Comparison of ENCODE assay signal across 10 cellular contexts in genomic region chr22:20428496-20429253, GRCh38. TPM values are rescaled to one million over a fixed set of nuclear protein-coding genes. Genes with fewer than 3 reads are reported as not detected.
A peak's percentile ranks its signal among the peaks of the same experiment; 100 is the strongest.
DNase-seq lines count a peak whose midpoint lies in the region; ATAC-seq lines count a peak whose summit lies in the region.
"Had no signal": no experiment of that assay in that cellular context is flagged by ENCODE, and none has a peak within 500 bp of the region (broad histone marks: within the 10 kb centered on the region; RNA-seq: fewer than 3 reads in every experiment).

No MANE protein-coding gene starts in this region.

- WGBS in aorta, 2 donors = 89 to 92% methylated on average over 23 of the region's 23 CpGs

- no peak for ATAC-seq in stimulated activated naive CD8-positive, alpha-beta T cell treated with anti-CD3 and anti-CD28 coated beads, Interleukin-15, Interleukin-2, amounts not matched to agents 100 U/mL and 50 U/mL, for 24 hours
- ATAC-seq in aorta (ENCODE audit: low FRiP score) (no peak), HG03139 (IDR thresholded peaks at IDR 0.05; ENCODE audit: unreplicated experiment) (no peak), GM21360 (IDR thresholded peaks at IDR 0.05; ENCODE audit: unreplicated experiment) (no peak)

- H3K9me3 ChIP-seq in mucosa of rectum (ENCODE audit: control insufficient read depth in 2 of 2, low read length in 2 of 2) (no peaks in the 10 kb centered on the region), aorta (ENCODE audit: control insufficient read depth, low read length) (no peaks in the 10 kb centered on the region)
- H3K9me3 ChIP-seq: thyroid gland had no signal

- no peak overlapping the region for H3K9ac ChIP-seq in mucosa of rectum (ENCODE audit: low read depth in 1 of 2, low read length in 2 of 2)

- peak overlapping the region; percentile 73 for H3K4me3 Mint-ChIP-seq in stimulated activated naive CD8-positive, alpha-beta T cell treated with anti-CD3 and anti-CD28 coated beads, Interleukin-15, Interleukin-2, amounts not matched to agents 100 ng/mL and 50 ng/mL, for 24 hours
- peak overlapping the region; percentile 67 for H3K4me3 Mint-ChIP-seq in activated T-helper 1 cell treated with anti-CD3 and anti-CD28 coated beads, Interleukin-12 subunit alpha, Interleukin-12 subunit beta, Interleukin-2, Interleukin-4 antibody, amounts not matched to agents 30 ng/mL and 10 ng/mL and 1 ng/mL, durations not matched to agents 14 hours and 24 hours and 36 hours

- H3K4me1 ChIP-seq in mucosa of rectum (ENCODE audit: control insufficient read depth in 2 of 2, insufficient read depth in 2 of 2, low read length in 2 of 2) = peaks cover 20 to 25% of the 10 kb centered on the region in 2 donors
- H3K4me1 ChIP-seq in aorta (ENCODE audit: control insufficient read depth in 1 of 2, insufficient read depth in 2 of 2, low read length in 2 of 2) = no peaks in the 10 kb centered on the region

- peaks cover 23% of the 10 kb centered on the region for H3K4me1 Mint-ChIP-seq in stimulated activated naive CD8-positive, alpha-beta T cell treated with anti-CD3 and anti-CD28 coated beads, Interleukin-15, Interleukin-2, amounts not matched to agents 100 ng/mL and 50 ng/mL, for 24 hours (ENCODE audit: low read depth)
- H3K4me1 Mint-ChIP-seq in activated T-helper 1 cell treated with anti-CD3 and anti-CD28 coated beads, Interleukin-12 subunit alpha, Interleukin-12 subunit beta, Interleukin-2, Interleukin-4 antibody, amounts not matched to agents 30 ng/mL and 10 ng/mL and 1 ng/mL, durations not matched to agents 14 hours and 24 hours and 36 hours (ENCODE audit: low read depth) = peaks cover 6% of the 10 kb centered on the region

- H3K27me3 ChIP-seq in mucosa of rectum (ENCODE audit: control insufficient read depth in 2 of 2, insufficient read depth in 2 of 2, low read length in 2 of 2) (peaks cover 38 to 52% of the 10 kb centered on the region in 2 donors), aorta (ENCODE audit: control insufficient read depth in 1 of 2, insufficient read depth in 2 of 2, low read length in 1 of 2) (no peaks in the 10 kb centered on the region)
- H3K27me3 ChIP-seq: thyroid gland had no signal

- no peak overlapping the region for H3K27ac Mint-ChIP-seq in stimulated activated naive CD8-positive, alpha-beta T cell treated with anti-CD3 and anti-CD28 coated beads, Interleukin-15, Interleukin-2, amounts not matched to agents 100 ng/mL and 50 ng/mL, for 24 hours
- H3K27ac Mint-ChIP-seq in activated T-helper 1 cell treated with anti-CD3 and anti-CD28 coated beads, Interleukin-12 subunit alpha, Interleukin-12 subunit beta, Interleukin-2, Interleukin-4 antibody, amounts not matched to agents 30 ng/mL and 10 ng/mL and 1 ng/mL, durations not matched to agents 14 hours and 24 hours and 36 hours = no peak overlapping the region

- H3K36me3 ChIP-seq in mucosa of rectum (ENCODE audit: control insufficient read depth in 2 of 2, insufficient read depth in 2 of 2, low read length in 2 of 2) = no peaks in the 10 kb centered on the region
- H3K36me3 ChIP-seq in aorta (ENCODE audit: control insufficient read depth in 1 of 2, insufficient read depth in 2 of 2, low read length in 1 of 2) = peaks cover 0 to 2% of the 10 kb centered on the region in 2 donors
- H3K36me3 ChIP-seq: thyroid gland had no signal

- H3K27me3 Mint-ChIP-seq in stimulated activated naive CD8-positive, alpha-beta T cell treated with anti-CD3 and anti-CD28 coated beads, Interleukin-15, Interleukin-2, amounts not matched to agents 100 ng/mL and 50 ng/mL, for 24 hours = peaks cover 50% of the 10 kb centered on the region
- H3K27me3 Mint-ChIP-seq in activated T-helper 1 cell treated with anti-CD3 and anti-CD28 coated beads, Interleukin-12 subunit alpha, Interleukin-12 subunit beta, Interleukin-2, Interleukin-4 antibody, amounts not matched to agents 30 ng/mL and 10 ng/mL and 1 ng/mL, durations not matched to agents 14 hours and 24 hours and 36 hours (ENCODE audit: insufficient read depth) = peaks cover 44% of the 10 kb centered on the region

- H3K36me3 Mint-ChIP-seq in stimulated activated naive CD8-positive, alpha-beta T cell treated with anti-CD3 and anti-CD28 coated beads, Interleukin-15, Interleukin-2, amounts not matched to agents 100 ng/mL and 50 ng/mL, for 24 hours (ENCODE audit: low read depth) = no peaks in the 10 kb centered on the region
- peaks cover 1% of the 10 kb centered on the region for H3K36me3 Mint-ChIP-seq in activated T-helper 1 cell treated with anti-CD3 and anti-CD28 coated beads, Interleukin-12 subunit alpha, Interleukin-12 subunit beta, Interleukin-2, Interleukin-4 antibody, amounts not matched to agents 30 ng/mL and 10 ng/mL and 1 ng/mL, durations not matched to agents 14 hours and 24 hours and 36 hours (ENCODE audit: low read depth)

- no peak for DNase-seq in stimulated activated naive CD8-positive, alpha-beta T cell treated with anti-CD3 and anti-CD28 coated beads, Interleukin-15, Interleukin-2, amounts not matched to agents 100 U/mL and 50 U/mL, for 24 hours
- no peak for DNase-seq in activated T-helper 1 cell treated with anti-CD3 and anti-CD28 coated beads, Interleukin-12 subunit alpha, Interleukin-12 subunit beta, Interleukin-2, Interleukin-4 antibody, amounts not matched to agents 30 ng/mL and 10 ng/mL and 1 ng/mL, durations not matched to agents 14 hours and 24 hours and 36 hours (ENCODE audit: low spot score)
- DNase-seq in aorta (peak; percentile 45 to 66), germinal center (ENCODE audit: low spot score) (no peak)
- DNase-seq: NCI-H1694 had no signal

- H3K4me3 ChIP-seq in mucosa of rectum (ENCODE audit: low read length in 2 of 2) (peak overlapping the region; percentile 51 to 60), aorta (ENCODE audit: low read length in 2 of 2) (no peak overlapping the region)
- H3K4me3 ChIP-seq: thyroid gland had no signal

- intact Hi-C loops in activated T-helper 1 cell treated with anti-CD3 and anti-CD28 coated beads, Interleukin-12 subunit alpha, Interleukin-12 subunit beta, Interleukin-2, Interleukin-4 antibody, amounts not matched to agents 30 ng/mL and 10 ng/mL and 1 ng/mL, durations not matched to agents 14 hours and 24 hours and 36 hours (cut with micrococcal nuclease) = loop anchor here (1.0 to 2.0 kb wide), 4 partner anchors 9 to 79 kb away; partner anchors contain the start of genes MED15 and SCARF2
- intact Hi-C loops in aorta (cut with DNase I) = no loop called here

- H3K9me3 Mint-ChIP-seq in stimulated activated naive CD8-positive, alpha-beta T cell treated with anti-CD3 and anti-CD28 coated beads, Interleukin-15, Interleukin-2, amounts not matched to agents 100 ng/mL and 50 ng/mL, for 24 hours = no peaks in the 10 kb centered on the region
- H3K9me3 Mint-ChIP-seq in activated T-helper 1 cell treated with anti-CD3 and anti-CD28 coated beads, Interleukin-12 subunit alpha, Interleukin-12 subunit beta, Interleukin-2, Interleukin-4 antibody, amounts not matched to agents 30 ng/mL and 10 ng/mL and 1 ng/mL, durations not matched to agents 14 hours and 24 hours and 36 hours = no peaks in the 10 kb centered on the region

- H3K27ac ChIP-seq in mucosa of rectum (ENCODE audit: low read depth in 2 of 2, low read length in 2 of 2) (no peak overlapping the region), aorta (ENCODE audit: low read depth in 1 of 2, low read length in 2 of 2) (no peak overlapping the region)
- H3K27ac ChIP-seq: thyroid gland had no signal

RNA-seq across cellular contexts. Expression of gene SCARF2, which starts 8.9 kb away (rescaled TPM):
- 0.24 and 0.41 TPM in 2 replicates for total RNA-seq in activated T-helper 1 cell treated with anti-CD3 and anti-CD28 coated beads, Interleukin-12 subunit alpha, Interleukin-12 subunit beta, Interleukin-2, Interleukin-4 antibody, amounts not matched to agents 30 ng/mL and 10 ng/mL and 1 ng/mL, durations not matched to agents 14 hours and 24 hours and 36 hours
- 10 to 100 TPM; 34.3 to 35.4 TPM for total RNA-seq in aorta
- 10 to 100 TPM in 1 of 2 donors, 1 to 10 TPM in 1; 8.5 to 21.4 TPM for polyA plus RNA-seq in aorta

RNA-seq across cellular contexts. Expression of gene ZNF74, which starts 34.7 kb away (rescaled TPM):
- 14.3 and 15.2 TPM in 2 replicates for total RNA-seq in activated T-helper 1 cell treated with anti-CD3 and anti-CD28 coated beads, Interleukin-12 subunit alpha, Interleukin-12 subunit beta, Interleukin-2, Interleukin-4 antibody, amounts not matched to agents 30 ng/mL and 10 ng/mL and 1 ng/mL, durations not matched to agents 14 hours and 24 hours and 36 hours
- total RNA-seq in aorta = 10 to 100 TPM in 1 of 2 donors, 1 to 10 TPM in 1; 3.8 to 10.3 TPM
- 1 to 10 TPM; 2.9 to 4.6 TPM for polyA plus RNA-seq in aorta

Comparison
In these comparisons a context has a peak if more than half of its experiments do, and no peak if none do; other contexts are left out.
1. DNase-seq: peak in aorta (2 of 2); none in stimulated activated naive CD8-positive, alpha-beta T cell treated with anti-CD3 and anti-CD28 coated beads, Interleukin-15, Interleukin-2, amounts not matched to agents 100 U/mL and 50 U/mL, for 24 hours (single experiment), activated T-helper 1 cell treated with anti-CD3 and anti-CD28 coated beads, Interleukin-12 subunit alpha, Interleukin-12 subunit beta, Interleukin-2, Interleukin-4 antibody, amounts not matched to agents 30 ng/mL and 10 ng/mL and 1 ng/mL, durations not matched to agents 14 hours and 24 hours and 36 hours (single experiment) and germinal center (single experiment).
2. H3K4me3 ChIP-seq: peak in mucosa of rectum (2 of 2); none in aorta (0 of 2).
3. RNA of gene SCARF2, which starts 8.9 kb away (total RNA-seq): 34.3 to 35.4 TPM in aorta; 0.24 to 0.41 TPM in activated T-helper 1 cell treated with anti-CD3 and anti-CD28 coated beads, Interleukin-12 subunit alpha, Interleukin-12 subunit beta, Interleukin-2, Interleukin-4 antibody, amounts not matched to agents 30 ng/mL and 10 ng/mL and 1 ng/mL, durations not matched to agents 14 hours and 24 hours and 36 hours; every median in the first group is over 10 times any median in the second.